In the genomic region with DNA sequence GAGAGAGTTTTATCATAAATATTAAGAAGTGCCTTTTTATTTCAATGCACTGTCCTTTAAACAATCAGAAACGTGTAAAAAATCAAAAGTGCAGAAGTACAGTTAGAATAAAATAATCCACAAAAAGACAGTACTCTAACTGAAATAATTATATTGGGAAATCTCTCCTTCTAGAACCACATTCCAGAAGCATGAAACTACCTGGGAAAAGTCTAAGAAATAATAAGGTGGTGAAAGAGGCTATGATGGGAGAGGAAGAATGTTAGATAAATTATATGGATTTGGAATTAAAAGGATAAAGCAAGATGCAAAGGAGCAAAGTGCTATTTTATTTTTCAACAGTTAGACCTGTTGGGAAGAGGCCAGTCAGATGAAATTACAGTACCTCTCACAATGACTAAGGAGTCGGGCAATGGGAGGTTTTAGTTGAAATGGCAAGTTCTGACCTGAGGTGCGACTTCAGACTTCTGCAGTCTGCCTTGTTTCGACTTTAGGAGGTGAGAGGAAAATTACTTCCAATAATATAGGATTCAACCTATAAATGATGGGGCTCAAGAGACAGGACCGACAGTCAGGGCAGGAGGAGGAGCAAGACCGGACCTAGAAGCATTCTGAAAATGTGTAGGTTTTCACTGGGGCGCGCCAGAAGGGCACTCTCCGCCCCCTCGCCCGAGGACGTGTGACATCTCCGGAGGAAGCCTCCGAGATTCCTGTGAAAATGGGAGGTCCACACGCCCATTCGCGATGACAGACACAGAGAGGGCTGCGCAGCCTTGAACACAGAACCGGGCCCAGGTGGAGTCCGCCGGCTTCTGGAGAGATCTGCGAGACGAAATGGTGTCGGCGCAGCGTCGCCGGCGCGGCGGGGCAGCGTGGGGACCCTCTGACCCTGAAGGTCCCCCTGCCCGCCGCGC, we compare ENCODE assay signal across 1 cellular context.
TF ChIP-seq lines count a peak whose summit lies in the region.

No MANE protein-coding gene starts in this region.

TF ChIP-seq in K562, 482 proteins besides CTCF, POLR2A, EP300 and RAD21 (continued from another document):
- TF ChIP-seq, protein P1, sequence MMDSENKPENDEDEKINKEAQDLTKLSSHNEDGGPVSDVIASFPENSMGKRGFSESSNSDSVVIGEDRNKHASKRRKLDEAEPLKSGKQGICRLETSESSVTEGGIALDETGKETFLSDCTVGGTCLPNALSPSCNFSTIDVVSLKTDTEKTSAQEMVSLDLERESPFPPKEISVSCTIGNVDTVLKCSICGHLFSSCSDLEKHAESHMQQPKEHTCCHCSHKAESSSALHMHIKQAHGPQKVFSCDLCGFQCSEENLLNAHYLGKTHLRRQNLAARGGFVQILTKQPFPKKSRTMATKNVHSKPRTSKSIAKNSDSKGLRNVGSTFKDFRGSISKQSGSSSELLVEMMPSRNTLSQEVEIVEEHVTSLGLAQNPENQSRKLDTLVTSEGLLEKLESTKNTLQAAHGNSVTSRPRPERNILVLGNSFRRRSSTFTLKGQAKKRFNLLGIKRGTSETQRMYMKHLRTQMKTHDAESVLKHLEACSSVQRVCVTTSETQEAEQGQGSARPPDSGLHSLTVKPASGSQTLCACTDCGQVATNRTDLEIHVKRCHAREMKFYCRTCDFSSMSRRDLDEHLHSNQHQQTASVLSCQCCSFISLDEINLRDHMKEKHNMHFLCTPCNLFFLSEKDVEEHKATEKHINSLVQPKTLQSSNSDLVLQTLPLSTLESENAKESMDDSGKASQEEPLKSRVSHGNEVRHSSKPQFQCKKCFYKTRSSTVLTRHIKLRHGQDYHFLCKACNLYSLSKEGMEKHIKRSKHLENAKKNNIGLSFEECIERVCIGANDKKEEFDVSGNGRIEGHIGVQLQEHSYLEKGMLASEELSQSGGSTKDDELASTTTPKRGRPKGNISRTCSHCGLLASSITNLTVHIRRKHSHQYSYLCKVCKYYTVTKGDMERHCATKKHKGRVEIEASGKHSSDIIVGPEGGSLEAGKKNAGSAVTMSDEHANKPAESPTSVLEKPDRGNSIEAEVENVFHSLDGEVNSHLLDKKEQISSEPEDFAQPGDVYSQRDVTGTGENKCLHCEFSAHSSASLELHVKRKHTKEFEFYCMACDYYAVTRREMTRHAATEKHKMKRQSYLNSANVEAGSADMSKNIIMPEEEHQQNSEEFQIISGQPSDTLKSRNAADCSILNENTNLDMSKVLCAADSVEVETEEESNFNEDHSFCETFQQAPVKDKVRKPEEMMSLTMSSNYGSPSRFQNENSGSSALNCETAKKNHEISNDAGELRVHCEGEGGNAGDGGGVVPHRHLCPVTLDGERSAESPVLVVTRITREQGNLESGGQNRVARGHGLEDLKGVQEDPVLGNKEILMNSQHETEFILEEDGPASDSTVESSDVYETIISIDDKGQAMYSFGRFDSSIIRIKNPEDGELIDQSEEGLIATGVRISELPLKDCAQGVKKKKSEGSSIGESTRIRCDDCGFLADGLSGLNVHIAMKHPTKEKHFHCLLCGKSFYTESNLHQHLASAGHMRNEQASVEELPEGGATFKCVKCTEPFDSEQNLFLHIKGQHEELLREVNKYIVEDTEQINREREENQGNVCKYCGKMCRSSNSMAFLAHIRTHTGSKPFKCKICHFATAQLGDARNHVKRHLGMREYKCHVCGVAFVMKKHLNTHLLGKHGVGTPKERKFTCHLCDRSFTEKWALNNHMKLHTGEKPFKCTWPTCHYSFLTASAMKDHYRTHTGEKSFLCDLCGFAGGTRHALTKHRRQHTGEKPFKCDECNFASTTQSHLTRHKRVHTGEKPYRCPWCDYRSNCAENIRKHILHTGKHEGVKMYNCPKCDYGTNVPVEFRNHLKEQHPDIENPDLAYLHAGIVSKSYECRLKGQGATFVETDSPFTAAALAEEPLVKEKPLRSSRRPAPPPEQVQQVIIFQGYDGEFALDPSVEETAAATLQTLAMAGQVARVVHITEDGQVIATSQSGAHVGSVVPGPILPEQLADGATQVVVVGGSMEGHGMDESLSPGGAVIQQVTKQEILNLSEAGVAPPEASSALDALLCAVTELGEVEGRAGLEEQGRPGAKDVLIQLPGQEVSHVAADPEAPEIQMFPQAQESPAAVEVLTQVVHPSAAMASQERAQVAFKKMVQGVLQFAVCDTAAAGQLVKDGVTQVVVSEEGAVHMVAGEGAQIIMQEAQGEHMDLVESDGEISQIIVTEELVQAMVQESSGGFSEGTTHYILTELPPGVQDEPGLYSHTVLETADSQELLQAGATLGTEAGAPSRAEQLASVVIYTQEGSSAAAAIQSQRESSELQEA (IDR thresholded peaks at IDR 0.05; ENCODE audit: low read depth), result no peak
- TF ChIP-seq KLF10 (CRISPR knock-in tag; IDR thresholded peaks at IDR 0.05) (no peak), KDM1A (IDR thresholded peaks at IDR 0.05) (peak; percentile 18 to 54; a peak in 2 of 4 replicates), NR2F6 (CRISPR knock-in tag; IDR thresholded peaks at IDR 0.05) (no peak), PRMT5 (CRISPR knock-in tag; IDR thresholded peaks at IDR 0.05) (no peak), EHMT2 (IDR thresholded peaks at IDR 0.05) (no peak), ZNF384 (IDR thresholded peaks at IDR 0.05; ENCODE audit: low read depth, low read length) (no peak), SIN3A (IDR thresholded peaks at IDR 0.05; ENCODE audit: borderline replicate concordance in 2 of 2, control insufficient read depth in 1 of 2, low read depth in 2 of 2, low read length in 2 of 2) (0 out of 4 replicates have a peak, but pooled peaks of 1 of the 2 experiments have one; percentile 3), ADNP (tag; IDR thresholded peaks at IDR 0.05) (peak; percentile 87), MYC (IDR thresholded peaks at IDR 0.05; ENCODE audit: low read depth, low read length) (no peak), MYC (CRISPR knock-in tag; IDR thresholded peaks at IDR 0.05; ENCODE audit: borderline replicate concordance, low read depth) (0 out of 2 replicates have a peak, but pooled peaks have one; percentile 53), FOXJ3 (CRISPR knock-in tag; IDR thresholded peaks at IDR 0.05) (no peak), CHD1 (IDR thresholded peaks at IDR 0.05; ENCODE audit: low read length) (peak; percentile 22), KLF6 (CRISPR knock-in tag; IDR thresholded peaks at IDR 0.05; ENCODE audit: borderline replicate concordance) (no peak), RCOR1 (IDR thresholded peaks at IDR 0.05; ENCODE audit: borderline replicate concordance in 1 of 2, low read depth in 2 of 2, low read length in 2 of 2) (peak in 1 of 2 experiments; percentile 80; a peak in 2 of 4 replicates), EGR1 (conservative IDR thresholded peaks at IDR 0.05) (peak; percentile 49), ZNF586 (CRISPR knock-in tag; conservative IDR thresholded peaks at IDR 0.05) (no peak), SIRT6 (IDR thresholded peaks at IDR 0.05; ENCODE audit: low read depth, low read length) (no peak), IFI16 (CRISPR knock-in tag; IDR thresholded peaks at IDR 0.05) (no peak), SAP30 (IDR thresholded peaks at IDR 0.05; ENCODE audit: borderline replicate concordance, insufficient read depth, low read depth, low read length, poor library complexity, severe bottlenecking) (peak; percentile 30), FOSL1 (tag; conservative IDR thresholded peaks at IDR 0.05) (0 out of 2 replicates have a peak, but pooled peaks have one; percentile 11), HDAC2 (IDR thresholded peaks at IDR 0.05) (peak; percentile 52; the same call in 1 of the 2 replicates), JUN (IDR thresholded peaks at IDR 0.05; ENCODE audit: borderline replicate concordance, low read depth, low read length) (no peak), JUN (CRISPR knock-in tag; IDR thresholded peaks at IDR 0.05; ENCODE audit: borderline replicate concordance) (no peak)
- TF ChIP-seq, protein P2, sequence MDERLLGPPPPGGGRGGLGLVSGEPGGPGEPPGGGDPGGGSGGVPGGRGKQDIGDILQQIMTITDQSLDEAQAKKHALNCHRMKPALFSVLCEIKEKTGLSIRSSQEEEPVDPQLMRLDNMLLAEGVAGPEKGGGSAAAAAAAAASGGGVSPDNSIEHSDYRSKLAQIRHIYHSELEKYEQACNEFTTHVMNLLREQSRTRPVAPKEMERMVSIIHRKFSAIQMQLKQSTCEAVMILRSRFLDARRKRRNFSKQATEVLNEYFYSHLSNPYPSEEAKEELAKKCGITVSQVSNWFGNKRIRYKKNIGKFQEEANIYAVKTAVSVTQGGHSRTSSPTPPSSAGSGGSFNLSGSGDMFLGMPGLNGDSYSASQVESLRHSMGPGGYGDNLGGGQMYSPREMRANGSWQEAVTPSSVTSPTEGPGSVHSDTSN (CRISPR knock-in tag; IDR thresholded peaks at IDR 0.05; ENCODE audit: low read depth), result no peak
- TF ChIP-seq, protein P2 (tag; conservative IDR thresholded peaks at IDR 0.05; ENCODE audit: low read depth), result 0 out of 2 replicates have a peak, but pooled peaks have one; percentile 15
- TF ChIP-seq, protein P3, sequence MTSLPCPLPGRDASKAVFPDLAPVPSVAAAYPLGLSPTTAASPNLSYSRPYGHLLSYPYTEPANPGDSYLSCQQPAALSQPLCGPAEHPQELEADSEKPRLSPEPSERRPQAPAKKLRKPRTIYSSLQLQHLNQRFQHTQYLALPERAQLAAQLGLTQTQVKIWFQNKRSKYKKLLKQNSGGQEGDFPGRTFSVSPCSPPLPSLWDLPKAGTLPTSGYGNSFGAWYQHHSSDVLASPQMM (CRISPR knock-in tag; IDR thresholded peaks at IDR 0.05), result no peak
- TF ChIP-seq, protein P4, sequence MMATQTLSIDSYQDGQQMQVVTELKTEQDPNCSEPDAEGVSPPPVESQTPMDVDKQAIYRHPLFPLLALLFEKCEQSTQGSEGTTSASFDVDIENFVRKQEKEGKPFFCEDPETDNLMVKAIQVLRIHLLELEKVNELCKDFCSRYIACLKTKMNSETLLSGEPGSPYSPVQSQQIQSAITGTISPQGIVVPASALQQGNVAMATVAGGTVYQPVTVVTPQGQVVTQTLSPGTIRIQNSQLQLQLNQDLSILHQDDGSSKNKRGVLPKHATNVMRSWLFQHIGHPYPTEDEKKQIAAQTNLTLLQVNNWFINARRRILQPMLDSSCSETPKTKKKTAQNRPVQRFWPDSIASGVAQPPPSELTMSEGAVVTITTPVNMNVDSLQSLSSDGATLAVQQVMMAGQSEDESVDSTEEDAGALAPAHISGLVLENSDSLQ (IDR thresholded peaks at IDR 0.05), result peak; percentile 20; the same call in 1 of the 2 replicates
- TF ChIP-seq, protein P5, sequence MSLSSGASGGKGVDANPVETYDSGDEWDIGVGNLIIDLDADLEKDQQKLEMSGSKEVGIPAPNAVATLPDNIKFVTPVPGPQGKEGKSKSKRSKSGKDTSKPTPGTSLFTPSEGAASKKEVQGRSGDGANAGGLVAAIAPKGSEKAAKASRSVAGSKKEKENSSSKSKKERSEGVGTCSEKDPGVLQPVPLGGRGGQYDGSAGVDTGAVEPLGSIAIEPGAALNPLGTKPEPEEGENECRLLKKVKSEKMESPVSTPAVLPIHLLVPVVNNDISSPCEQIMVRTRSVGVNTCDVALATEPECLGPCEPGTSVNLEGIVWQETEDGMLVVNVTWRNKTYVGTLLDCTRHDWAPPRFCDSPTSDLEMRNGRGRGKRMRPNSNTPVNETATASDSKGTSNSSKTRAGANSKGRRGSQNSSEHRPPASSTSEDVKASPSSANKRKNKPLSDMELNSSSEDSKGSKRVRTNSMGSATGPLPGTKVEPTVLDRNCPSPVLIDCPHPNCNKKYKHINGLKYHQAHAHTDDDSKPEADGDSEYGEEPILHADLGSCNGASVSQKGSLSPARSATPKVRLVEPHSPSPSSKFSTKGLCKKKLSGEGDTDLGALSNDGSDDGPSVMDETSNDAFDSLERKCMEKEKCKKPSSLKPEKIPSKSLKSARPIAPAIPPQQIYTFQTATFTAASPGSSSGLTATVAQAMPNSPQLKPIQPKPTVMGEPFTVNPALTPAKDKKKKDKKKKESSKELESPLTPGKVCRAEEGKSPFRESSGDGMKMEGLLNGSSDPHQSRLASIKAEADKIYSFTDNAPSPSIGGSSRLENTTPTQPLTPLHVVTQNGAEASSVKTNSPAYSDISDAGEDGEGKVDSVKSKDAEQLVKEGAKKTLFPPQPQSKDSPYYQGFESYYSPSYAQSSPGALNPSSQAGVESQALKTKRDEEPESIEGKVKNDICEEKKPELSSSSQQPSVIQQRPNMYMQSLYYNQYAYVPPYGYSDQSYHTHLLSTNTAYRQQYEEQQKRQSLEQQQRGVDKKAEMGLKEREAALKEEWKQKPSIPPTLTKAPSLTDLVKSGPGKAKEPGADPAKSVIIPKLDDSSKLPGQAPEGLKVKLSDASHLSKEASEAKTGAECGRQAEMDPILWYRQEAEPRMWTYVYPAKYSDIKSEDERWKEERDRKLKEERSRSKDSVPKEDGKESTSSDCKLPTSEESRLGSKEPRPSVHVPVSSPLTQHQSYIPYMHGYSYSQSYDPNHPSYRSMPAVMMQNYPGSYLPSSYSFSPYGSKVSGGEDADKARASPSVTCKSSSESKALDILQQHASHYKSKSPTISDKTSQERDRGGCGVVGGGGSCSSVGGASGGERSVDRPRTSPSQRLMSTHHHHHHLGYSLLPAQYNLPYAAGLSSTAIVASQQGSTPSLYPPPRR (CRISPR knock-in tag; IDR thresholded peaks at IDR 0.05; ENCODE audit: borderline replicate concordance), result no peak
- TF ChIP-seq, protein P6, sequence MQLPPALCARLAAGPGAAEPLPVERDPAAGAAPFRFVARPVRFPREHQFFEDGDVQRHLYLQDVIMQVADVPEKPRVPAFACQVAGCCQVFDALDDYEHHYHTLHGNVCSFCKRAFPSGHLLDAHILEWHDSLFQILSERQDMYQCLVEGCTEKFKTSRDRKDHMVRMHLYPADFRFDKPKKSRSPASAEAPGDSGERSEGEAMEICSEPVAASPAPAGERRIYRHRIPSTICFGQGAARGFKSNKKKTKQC (CRISPR knock-in tag; IDR thresholded peaks at IDR 0.05), result 0 out of 2 replicates have a peak, but pooled peaks have one; percentile 14
